Comparison of ENCODE assay signal across 19 cellular contexts in genomic region chr2:129160879-129161278, GRCh38.
"Had no signal": no experiment of that assay in that cellular context is flagged by ENCODE, and none has a peak within 500 bp of the region (broad histone marks: within the 10 kb centered on the region; RNA-seq: fewer than 3 reads in every experiment).

No MANE protein-coding gene starts in this region.

- H3K27ac ChIP-seq: breast epithelium, prostate gland, spleen, testis, vagina had no signal

- H3K36me3 ChIP-seq: breast epithelium, prostate gland, spleen, vagina had no signal

- H3K4me1 ChIP-seq: breast epithelium, prostate gland, testis had no signal

- H3K4me3 ChIP-seq: breast epithelium, lung, prostate gland, spleen, testis, vagina had no signal

- DNase-seq: activated CD4-positive, alpha-beta memory T cell treated with anti-CD3 and anti-CD28 coated beads for 36 hours; activated CD4-positive, alpha-beta T cell treated with anti-CD3 and anti-CD28 coated beads for 48 hours; activated effector memory CD4-positive, alpha-beta T cell treated with Interleukin-2 at 50 U/mL for 16 hours; activated naive CD4-positive, alpha-beta T cell treated with anti-CD3 and anti-CD28 coated beads for 36 hours; activated naive CD8-positive, alpha-beta T cell treated with anti-CD3 and anti-CD28 coated beads, Interleukin-2, amount 10 ng/mL, durations not matched to agents 7 days and 5 days; activated T-cell treated with anti-CD3 and anti-CD28 coated beads, Interleukin-2, amount 50 U/mL, for 48 hours; amniotic stem cell; effector memory CD4-positive, alpha-beta T cell; naive thymus-derived CD8-positive, alpha-beta T cell; spleen; stimulated activated CD4-positive, alpha-beta T cell treated with anti-CD3 and anti-CD28 coated beads, Interleukin-4, amount 100 ng/mL, for 1 hour; stimulated activated naive CD4-positive, alpha-beta T cell; testis; trophoblast cell had no signal

- ATAC-seq: esophagus mucosa; naive thymus-derived CD8-positive, alpha-beta T cell had no signal

- H3K27me3 ChIP-seq: breast epithelium, spleen, testis, vagina had no signal

- H3K9me3 ChIP-seq: breast epithelium, prostate gland, spleen, testis, vagina had no signal
